35 cellular contexts compared by ENCODE assay signal in the genomic region with DNA sequence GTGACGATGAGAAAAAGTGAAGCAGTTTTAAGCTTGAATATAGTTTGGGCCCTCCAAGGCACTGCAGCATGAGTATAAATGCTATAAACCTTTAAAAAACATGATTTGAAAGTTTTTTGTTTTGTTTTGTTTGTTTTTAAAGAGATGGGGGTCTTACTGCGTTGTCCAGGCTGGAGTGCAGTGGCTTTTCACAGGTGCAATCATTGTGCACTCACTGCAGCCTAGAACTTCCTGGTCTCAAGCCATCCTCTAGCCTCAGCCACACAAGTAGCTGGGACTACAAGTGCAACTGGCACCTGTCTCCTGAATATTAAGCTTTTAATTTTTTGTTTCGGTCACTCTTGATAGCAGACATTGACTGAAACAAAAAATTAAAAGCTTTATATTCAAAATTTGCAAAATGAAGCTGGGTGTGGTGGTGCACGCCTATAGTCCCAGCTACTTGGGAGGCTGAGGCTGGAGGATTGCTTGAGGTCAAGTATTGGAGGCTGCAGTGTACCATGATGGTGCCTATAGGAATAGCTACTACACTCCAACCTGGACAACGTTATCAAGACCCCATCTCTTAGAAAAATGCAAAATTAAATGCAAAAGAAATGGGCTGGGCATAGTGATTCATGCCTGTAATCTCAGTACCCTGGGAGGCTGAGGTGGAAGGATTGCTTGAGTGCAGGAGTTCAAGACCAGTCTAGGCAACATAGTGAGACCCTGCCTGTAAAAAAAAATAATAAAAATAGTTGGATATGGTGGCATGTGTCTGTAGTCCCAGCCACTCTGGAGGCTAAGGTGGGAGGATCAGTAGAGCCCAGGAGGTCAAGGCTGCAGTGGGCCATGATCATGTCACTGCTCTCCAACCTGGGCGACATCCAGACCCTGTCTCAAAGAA.
"Had no signal": no experiment of that assay in that cellular context is flagged by ENCODE, and none has a peak within 500 bp of the region (broad histone marks: within the 10 kb centered on the region; RNA-seq: fewer than 3 reads in every experiment).

No MANE protein-coding gene starts in this region.

- H3K27ac ChIP-seq: brain microvascular endothelial cell, coronary artery, epithelial cell of prostate, esophagus squamous epithelium, gastroesophageal sphincter, heart right ventricle, WERI-Rb-1 had no signal

- H3K9me3 Mint-ChIP-seq: activated CD4-positive, alpha-beta memory T cell treated with anti-CD3 and anti-CD28 coated beads for 36 hours; activated CD4-positive, alpha-beta T cell treated with anti-CD3 and anti-CD28 coated beads, Interleukin-2, amount 10 ng/mL, durations not matched to agents 24 days and 14 days; activated naive CD4-positive, alpha-beta T cell treated with anti-CD3 and anti-CD28 coated beads, Interleukin-2, amount 10 ng/mL, durations not matched to agents 7 days and 5 days; activated T-cell treated with anti-CD3 and anti-CD28 coated beads, Interleukin-2, amount 50 U/mL, for 72 hours; central memory CD8-positive, alpha-beta T cell; dendritic cell treated with granulocyte-macrophage colony-stimulating factor and Interleukin-4, amounts not matched to agents 40 ng/mL and 50 ng/mL, for 4 days; endodermal cell; T-helper 2 cell treated with Interferon-gamma antibody and Interleukin-4, amounts not matched to agents 5 μg/mL and 100 μg/mL, for 36 hours had no signal

- H3K27me3 Mint-ChIP-seq: activated CD4-positive, alpha-beta memory T cell treated with anti-CD3 and anti-CD28 coated beads for 36 hours; activated CD8-positive, alpha-beta memory T cell treated with anti-CD3 and anti-CD28 coated beads, Interleukin-2, amount 10 ng/mL, durations not matched to agents 7 days and 5 days; dendritic cell treated with granulocyte-macrophage colony-stimulating factor and Interleukin-4, amounts not matched to agents 40 ng/mL and 50 ng/mL, for 4 days; T-helper 17 cell had no signal

- H3K4me1 ChIP-seq: esophagus squamous epithelium, gastroesophageal sphincter, heart right ventricle had no signal

- H3K4me1 Mint-ChIP-seq: activated CD4-positive, alpha-beta T cell treated with anti-CD3 and anti-CD28 coated beads for 36 hours; activated CD4-positive, alpha-beta T cell treated with anti-CD3 and anti-CD28 coated beads, Interleukin-2, amount 10 ng/mL, durations not matched to agents 24 days and 14 days; activated CD8-positive, alpha-beta memory T cell treated with anti-CD3 and anti-CD28 coated beads, Interleukin-2, amount 10 ng/mL, durations not matched to agents 7 days and 5 days; activated naive CD4-positive, alpha-beta T cell treated with anti-CD3 and anti-CD28 coated beads, Interleukin-2, amount 10 ng/mL, durations not matched to agents 7 days and 5 days; central memory CD8-positive, alpha-beta T cell had no signal

- H3K27ac Mint-ChIP-seq: activated CD4-positive, alpha-beta memory T cell treated with anti-CD3 and anti-CD28 coated beads for 36 hours; activated CD4-positive, alpha-beta T cell treated with anti-CD3 and anti-CD28 coated beads for 36 hours; activated CD4-positive, alpha-beta T cell treated with anti-CD3 and anti-CD28 coated beads, Interleukin-2, amount 10 ng/mL, durations not matched to agents 24 days and 14 days; activated CD8-positive, alpha-beta memory T cell treated with anti-CD3 and anti-CD28 coated beads, Interleukin-2, amount 10 ng/mL, durations not matched to agents 7 days and 5 days; activated CD8-positive, alpha-beta T cell treated with anti-CD3 and anti-CD28 coated beads, Interleukin-2, amount 10 ng/mL, durations not matched to agents 7 days and 5 days; activated naive CD4-positive, alpha-beta T cell treated with anti-CD3 and anti-CD28 coated beads, Interleukin-2, amount 10 ng/mL, durations not matched to agents 7 days and 5 days; activated naive CD8-positive, alpha-beta T cell; activated T-cell treated with anti-CD3 and anti-CD28 coated beads, Interleukin-2, amount 50 U/mL, for 72 hours; dendritic cell treated with granulocyte-macrophage colony-stimulating factor and Interleukin-4, amounts not matched to agents 40 ng/mL and 50 ng/mL, for 4 days; endodermal cell; T-helper 17 cell; T-helper 2 cell treated with Interferon-gamma antibody and Interleukin-4, amounts not matched to agents 5 μg/mL and 100 μg/mL, for 36 hours had no signal

- ATAC-seq: activated CD4-positive, alpha-beta T cell treated with anti-CD3 and anti-CD28 coated beads for 36 hours; activated CD8-positive, alpha-beta memory T cell treated with anti-CD3 and anti-CD28 coated beads, Interleukin-2, amount 10 ng/mL, durations not matched to agents 7 days and 5 days; activated CD8-positive, alpha-beta T cell treated with anti-CD3 and anti-CD28 coated beads, Interleukin-2, amount 10 ng/mL, durations not matched to agents 7 days and 5 days; activated T-cell treated with anti-CD3 and anti-CD28 coated beads, Interleukin-2, amount 50 U/mL, for 72 hours; gastroesophageal sphincter; heart right ventricle; T-helper 17 cell had no signal

- H3K9me3 ChIP-seq: esophagus squamous epithelium, gastroesophageal sphincter, heart right ventricle had no signal

- H3K27me3 ChIP-seq: brain microvascular endothelial cell, dorsolateral prefrontal cortex, esophagus squamous epithelium, gastroesophageal sphincter, heart right ventricle had no signal

- H3K36me3 Mint-ChIP-seq: activated CD8-positive, alpha-beta memory T cell treated with anti-CD3 and anti-CD28 coated beads, Interleukin-2, amount 10 ng/mL, durations not matched to agents 7 days and 5 days; activated naive CD4-positive, alpha-beta T cell treated with anti-CD3 and anti-CD28 coated beads, Interleukin-2, amount 10 ng/mL, durations not matched to agents 7 days and 5 days had no signal

- H3K4me3 Mint-ChIP-seq: activated CD4-positive, alpha-beta memory T cell treated with anti-CD3 and anti-CD28 coated beads for 36 hours; activated CD4-positive, alpha-beta T cell treated with anti-CD3 and anti-CD28 coated beads for 36 hours; activated CD4-positive, alpha-beta T cell treated with anti-CD3 and anti-CD28 coated beads, Interleukin-2, amount 10 ng/mL, durations not matched to agents 24 days and 14 days; activated CD8-positive, alpha-beta memory T cell treated with anti-CD3 and anti-CD28 coated beads, Interleukin-2, amount 10 ng/mL, durations not matched to agents 7 days and 5 days; activated CD8-positive, alpha-beta T cell treated with anti-CD3 and anti-CD28 coated beads, Interleukin-2, amount 10 ng/mL, durations not matched to agents 7 days and 5 days; activated naive CD4-positive, alpha-beta T cell treated with anti-CD3 and anti-CD28 coated beads, Interleukin-2, amount 10 ng/mL, durations not matched to agents 7 days and 5 days; activated naive CD8-positive, alpha-beta T cell; activated T-cell treated with anti-CD3 and anti-CD28 coated beads, Interleukin-2, amount 50 U/mL, for 72 hours; central memory CD8-positive, alpha-beta T cell; dendritic cell treated with granulocyte-macrophage colony-stimulating factor and Interleukin-4, amounts not matched to agents 40 ng/mL and 50 ng/mL, for 4 days; endodermal cell; T-helper 17 cell; T-helper 2 cell treated with Interferon-gamma antibody and Interleukin-4, amounts not matched to agents 5 μg/mL and 100 μg/mL, for 36 hours had no signal

- DNase-seq: activated CD4-positive, alpha-beta memory T cell treated with anti-CD3 and anti-CD28 coated beads for 36 hours; activated CD4-positive, alpha-beta T cell treated with anti-CD3 and anti-CD28 coated beads for 36 hours; activated CD4-positive, alpha-beta T cell treated with anti-CD3 and anti-CD28 coated beads, Interleukin-2, amount 10 ng/mL, durations not matched to agents 24 days and 14 days; activated CD4-positive, CD25-positive, alpha-beta regulatory T cell; activated CD4-positive, CD25-positive, alpha-beta regulatory T cell treated with anti-CD3 and anti-CD28 coated beads, Interleukin-2, amount 50 U/mL, for 72 hours; activated CD8-positive, alpha-beta memory T cell treated with anti-CD3 and anti-CD28 coated beads, Interleukin-2, amount 10 ng/mL, durations not matched to agents 7 days and 5 days; activated CD8-positive, alpha-beta memory T cell treated with anti-CD3 and anti-CD28 coated beads, Interleukin-2, amount 50 U/mL, for 4 hours; activated CD8-positive, alpha-beta T cell treated with anti-CD3 and anti-CD28 coated beads, Interleukin-2, amount 10 ng/mL, durations not matched to agents 7 days and 5 days; activated gamma-delta T cell; activated naive CD4-positive, alpha-beta T cell; activated naive CD4-positive, alpha-beta T cell treated with anti-CD3 and anti-CD28 coated beads, Interleukin-2, amount 10 ng/mL, durations not matched to agents 7 days and 5 days; activated T-cell treated with anti-CD3 and anti-CD28 coated beads, Interleukin-2, amount 50 U/mL, for 1 hour; activated T-cell treated with anti-CD3 and anti-CD28 coated beads, Interleukin-2, amount 50 U/mL, for 72 hours; amniotic stem cell; anterior cingulate cortex; brain microvascular endothelial cell; dorsolateral prefrontal cortex; effector memory CD4-positive, alpha-beta T cell; endodermal cell; esophagus squamous epithelium; foreskin melanocyte; heart right ventricle; T-helper 1 cell; T-helper 17 cell; T1000; WERI-Rb-1 had no signal

- H3K36me3 ChIP-seq: WERI-Rb-1 had no signal

- FAIRE-seq: astrocyte, bronchial epithelial cell had no signal

- H3K4me3 ChIP-seq: coronary artery, dorsolateral prefrontal cortex, esophagus squamous epithelium, gastroesophageal sphincter, heart right ventricle had no signal
